ENCODE assay signal across 15 cellular contexts in genomic region chr5:159887050-159887449, GRCh38.
DNase-seq lines count a peak whose midpoint lies in the region; FAIRE-seq lines count a peak whose summit lies in the region.
"Had no signal": no experiment of that assay in that cellular context is flagged by ENCODE, and none has a peak within 500 bp of the region (broad histone marks: within the 10 kb centered on the region; RNA-seq: fewer than 3 reads in every experiment).

No MANE protein-coding gene starts in this region.

- no peak for FAIRE-seq in RCC 7860 (lab: Jason Lieb, UNC)
- FAIRE-seq: GM12891, GM18507, H1 had no signal

- peak; percentile 46 for DNase-seq in DMS53 (lab: John Stamatoyannopoulos, UW)
- DNase-seq in DMS53 treated with DMSO at 0.1 percent for 48 hours (lab: John Stamatoyannopoulos, UW; ENCODE audit: unreplicated experiment) = no peak
- peak; percentile 12 for DNase-seq in DMS153 treated with DMSO at 0.1 percent for 48 hours (lab: John Stamatoyannopoulos, UW; ENCODE audit: unreplicated experiment)
- peak; percentile 87 for DNase-seq in NCI-H1105 treated with DMSO at 0.1 percent for 48 hours (lab: John Stamatoyannopoulos, UW)
- DNase-seq in NCI-H748 treated with DMSO at 0.1 percent for 48 hours (lab: John Stamatoyannopoulos, UW) = peak; percentile 87
- DNase-seq in SW 1271 (lab: John Stamatoyannopoulos, UW) = no peak
- no peak for DNase-seq in activated T-cell treated with anti-CD3 and anti-CD28 coated beads for 4 hours
- no peak for DNase-seq in RCC 7860 (ENCODE audit: low spot score)
- DNase-seq: AML-193; NCI-H524 treated with DMSO at 0.1 percent for 48 hours; NK-92 treated with Interleukin-12 subunit alpha and Interleukin-12 subunit beta, amount 100 ng/mL, for 24 hours; Peyer's patch had no signal

Comparison
In these comparisons a context has a peak if more than half of its experiments do, and no peak if none do; other contexts are left out.
1. DNase-seq: peak in DMS53 (single experiment), DMS153 treated with DMSO at 0.1 percent for 48 hours (single experiment), NCI-H1105 treated with DMSO at 0.1 percent for 48 hours (single experiment) and NCI-H748 treated with DMSO at 0.1 percent for 48 hours (single experiment); none in DMS53 treated with DMSO at 0.1 percent for 48 hours (single experiment), SW 1271 (0 of 2), activated T-cell treated with anti-CD3 and anti-CD28 coated beads for 4 hours (single experiment) and RCC 7860 (single experiment).